ENCODE assay signal across 14 cellular contexts in genomic region chr2:47095302-47096020, GRCh38. TPM values are rescaled to one million over a fixed set of nuclear protein-coding genes. Genes with fewer than 3 reads are reported as not detected.
DNase-seq lines count a peak whose midpoint lies in the region; ATAC-seq and TF ChIP-seq lines count a peak whose summit lies in the region.
"Had no signal": no experiment of that assay in that cellular context is flagged by ENCODE, and none has a peak within 500 bp of the region (broad histone marks: within the 10 kb centered on the region; RNA-seq: fewer than 3 reads in every experiment).

No MANE protein-coding gene starts in this region.

- peaks cover 6% of the 10 kb centered on the region for H3K27me3 Mint-ChIP-seq in T-helper 17 cell
- H3K27me3 Mint-ChIP-seq: CD4-positive, CD25-positive, alpha-beta regulatory T cell had no signal

- 41 to 55% methylated on average over 5 of the region's 5 CpGs for WGBS in GM23248 (ENCODE audit: low coverage in 1 of 2, low lambda C conversion rate in 2 of 2, missing lambda C conversion rate in 2 of 2), 2 experiments
- 96% methylated on average over 5 of the region's 5 CpGs for WGBS in smooth muscle cell (ENCODE audit: low lambda C conversion rate)

- no peaks in the 10 kb centered on the region for H3K79me2 ChIP-seq in GM23248 (ENCODE audit: insufficient read depth)
- no peaks in the 10 kb centered on the region for H3K79me2 ChIP-seq in smooth muscle cell (ENCODE audit: low read depth)

- H3K9me3 Mint-ChIP-seq in stimulated activated effector memory CD8-positive, alpha-beta T cell treated with anti-CD3 and anti-CD28 coated beads, Interleukin-12 subunit alpha, Interleukin-12 subunit beta, amount 100 ng/mL, for 72 hours = no peaks in the 10 kb centered on the region
- H3K9me3 Mint-ChIP-seq: GM23338, H9 had no signal

- H3K9ac ChIP-seq in GM23248 (peak overlapping the region; percentile 50; the same call in 1 of the 2 replicates), smooth muscle cell (ENCODE audit: low read depth) (no peak overlapping the region)
- H3K9ac ChIP-seq: BLaER1 treated with 17β-estradiol and CSF1 and Interleukin-3, amounts not matched to agents 10 nM and 100 nM had no signal

- H3K36me3 ChIP-seq in GM23248 (ENCODE audit: low read depth) = no peaks in the 10 kb centered on the region
- H3K36me3 ChIP-seq in smooth muscle cell (ENCODE audit: low read depth) = no peaks in the 10 kb centered on the region
- H3K36me3 ChIP-seq: BLaER1 treated with 17β-estradiol and CSF1 and Interleukin-3, amounts not matched to agents 10 nM and 100 nM had no signal

- H4K20me1 ChIP-seq in GM23248 (ENCODE audit: insufficient read depth) = no peaks in the 10 kb centered on the region
- H4K20me1 ChIP-seq in smooth muscle cell (ENCODE audit: low read depth) = no peaks in the 10 kb centered on the region
- H4K20me1 ChIP-seq: BLaER1 treated with 17β-estradiol and CSF1 and Interleukin-3, amounts not matched to agents 10 nM and 100 nM had no signal

- H3K27ac ChIP-seq in GM23248 (peak overlapping the region; percentile 78), smooth muscle cell (ENCODE audit: low read depth) (no peak overlapping the region)
- H3K27ac ChIP-seq: BLaER1 treated with 17β-estradiol and CSF1 and Interleukin-3, amounts not matched to agents 10 nM and 100 nM had no signal

- H3K4me3 Mint-ChIP-seq in T-helper 17 cell = no peak overlapping the region
- no peak overlapping the region for H3K4me3 Mint-ChIP-seq in stimulated activated effector memory CD8-positive, alpha-beta T cell treated with anti-CD3 and anti-CD28 coated beads, Interleukin-12 subunit alpha, Interleukin-12 subunit beta, amount 100 ng/mL, for 72 hours
- H3K4me3 Mint-ChIP-seq: CD4-positive, CD25-positive, alpha-beta regulatory T cell; GM23338; H9 had no signal

- H2AFZ ChIP-seq in GM23248 (peak overlapping the region; percentile 58), smooth muscle cell (ENCODE audit: low read depth) (no peak overlapping the region)
- H2AFZ ChIP-seq: GM23338 had no signal

- in situ Hi-C loops in GM23248 (cut with MboI) = no loop called here

- H3K36me3 Mint-ChIP-seq in T-helper 17 cell (ENCODE audit: low read depth) = no peaks in the 10 kb centered on the region
- no peaks in the 10 kb centered on the region for H3K36me3 Mint-ChIP-seq in stimulated activated effector memory CD8-positive, alpha-beta T cell treated with anti-CD3 and anti-CD28 coated beads, Interleukin-12 subunit alpha, Interleukin-12 subunit beta, amount 100 ng/mL, for 72 hours
- H3K36me3 Mint-ChIP-seq: CD4-positive, CD25-positive, alpha-beta regulatory T cell had no signal

- H3K27me3 ChIP-seq in GM23248 (replicated peaks; ENCODE audit: insufficient read depth) = no peaks in the 10 kb centered on the region
- H3K27me3 ChIP-seq in smooth muscle cell (ENCODE audit: low read depth) = no peaks in the 10 kb centered on the region
- H3K27me3 ChIP-seq: BLaER1 treated with 17β-estradiol and CSF1 and Interleukin-3, amounts not matched to agents 10 nM and 100 nM had no signal

- no peaks in the 10 kb centered on the region for H3K4me1 Mint-ChIP-seq in T-helper 17 cell
- no peaks in the 10 kb centered on the region for H3K4me1 Mint-ChIP-seq in stimulated activated effector memory CD8-positive, alpha-beta T cell treated with anti-CD3 and anti-CD28 coated beads, Interleukin-12 subunit alpha, Interleukin-12 subunit beta, amount 100 ng/mL, for 72 hours
- H3K4me1 Mint-ChIP-seq: CD4-positive, CD25-positive, alpha-beta regulatory T cell had no signal

- DNase-seq in GM23248 (no peak), T-helper 17 cell (no peak), inferior parietal cortex (ENCODE audit: extremely low spot score) (peak; percentile 56), NCI-H69 (lab: John Stamatoyannopoulos, UW) (no peak), smooth muscle cell (lab: John Stamatoyannopoulos, UW; ENCODE audit: unreplicated experiment) (no peak)
- DNase-seq in stimulated activated effector memory CD8-positive, alpha-beta T cell treated with anti-CD3 and anti-CD28 coated beads, Interleukin-12 subunit alpha, Interleukin-12 subunit beta, amount 100 ng/mL, for 72 hours (ENCODE audit: low spot score in 2 of 2) = no peak
- DNase-seq: ACHN; CD4-positive, CD25-positive, alpha-beta regulatory T cell; DMS53; H9 had no signal

- H3K4me3 ChIP-seq in GM23248 (no peak overlapping the region), smooth muscle cell (no peak overlapping the region)
- H3K4me3 ChIP-seq: BLaER1 treated with 17β-estradiol and CSF1 and Interleukin-3, amounts not matched to agents 10 nM and 100 nM; GM23338 had no signal

- H3F3A ChIP-seq in GM23248 (ENCODE audit: insufficient read depth) (peaks cover 17% of the 10 kb centered on the region), smooth muscle cell (ENCODE audit: low read depth) (peaks cover 7% of the 10 kb centered on the region)

- H3K9me3 ChIP-seq in GM23248 (ENCODE audit: low read depth) = no peaks in the 10 kb centered on the region
- H3K9me3 ChIP-seq in T-helper 17 cell (ENCODE audit: control insufficient read depth, low read length, poor library complexity, severe bottlenecking) = no peaks in the 10 kb centered on the region
- H3K9me3 ChIP-seq in smooth muscle cell (replicated peaks; ENCODE audit: low read depth) = no peaks in the 10 kb centered on the region
- H3K9me3 ChIP-seq: BLaER1 treated with 17β-estradiol and CSF1 and Interleukin-3, amounts not matched to agents 10 nM and 100 nM had no signal

- ATAC-seq in T-helper 17 cell (no peak), GM21447 (IDR thresholded peaks at IDR 0.05; ENCODE audit: unreplicated experiment) (no peak)
- peak; percentile 13 for ATAC-seq in stimulated activated effector memory CD8-positive, alpha-beta T cell treated with anti-CD3 and anti-CD28 coated beads, Interleukin-12 subunit alpha, Interleukin-12 subunit beta, amount 100 ng/mL, for 72 hours
- ATAC-seq: GM23338 had no signal

- no peak overlapping the region for H3K4me2 ChIP-seq in GM23248 (ENCODE audit: unreplicated experiment)
- H3K4me2 ChIP-seq in smooth muscle cell = no peak overlapping the region
- H3K4me2 ChIP-seq: BLaER1 treated with 17β-estradiol and CSF1 and Interleukin-3, amounts not matched to agents 10 nM and 100 nM; GM23338 had no signal

- H3K9me2 ChIP-seq in GM23248 (ENCODE audit: insufficient read depth) = no peaks in the 10 kb centered on the region

- TF ChIP-seq CTCF in smooth muscle cell (IDR thresholded peaks at IDR 0.05; ENCODE audit: borderline replicate concordance, insufficient read depth, poor library complexity, severe bottlenecking) = no peak

- H3K4me1 ChIP-seq in GM23248 (ENCODE audit: insufficient read depth) (peaks cover 24% of the 10 kb centered on the region), smooth muscle cell (ENCODE audit: low read depth) (peaks cover 3% of the 10 kb centered on the region)

- H3K27ac Mint-ChIP-seq in T-helper 17 cell = peak overlapping the region; percentile 27
- no peak overlapping the region for H3K27ac Mint-ChIP-seq in stimulated activated effector memory CD8-positive, alpha-beta T cell treated with anti-CD3 and anti-CD28 coated beads, Interleukin-12 subunit alpha, Interleukin-12 subunit beta, amount 100 ng/mL, for 72 hours
- H3K27ac Mint-ChIP-seq: CD4-positive, CD25-positive, alpha-beta regulatory T cell; GM23338; H9 had no signal

RNA-seq across cellular contexts. Expression of gene STPG4, which starts 59.6 kb away (rescaled TPM):
- not detected in 2 replicates for total RNA-seq in GM23248 (2014; rRNA removed; shearing (Covaris generic))
- polyA plus RNA-seq in GM23248 (2016; fragmentation: Nextera tagmentation; extraction: Ambion mirVana) (not detected in 2 replicates), smooth muscle cell (1.9 TPM in 1 of 2 replicates, not detected in the other)
- total RNA-seq in T-helper 17 cell (under 1 TPM in 1 of 2 donors, not detected in 1; 0.21 TPM), smooth muscle cell (0.36 and 0.54 TPM in 2 replicates)
- total RNA-seq: Daoy had no signal
- polyA plus RNA-seq: CD4-positive, CD25-positive, alpha-beta regulatory T cell; GM23338 had no signal
